ENCODE assay signal across 1 cellular context in the genomic region with DNA sequence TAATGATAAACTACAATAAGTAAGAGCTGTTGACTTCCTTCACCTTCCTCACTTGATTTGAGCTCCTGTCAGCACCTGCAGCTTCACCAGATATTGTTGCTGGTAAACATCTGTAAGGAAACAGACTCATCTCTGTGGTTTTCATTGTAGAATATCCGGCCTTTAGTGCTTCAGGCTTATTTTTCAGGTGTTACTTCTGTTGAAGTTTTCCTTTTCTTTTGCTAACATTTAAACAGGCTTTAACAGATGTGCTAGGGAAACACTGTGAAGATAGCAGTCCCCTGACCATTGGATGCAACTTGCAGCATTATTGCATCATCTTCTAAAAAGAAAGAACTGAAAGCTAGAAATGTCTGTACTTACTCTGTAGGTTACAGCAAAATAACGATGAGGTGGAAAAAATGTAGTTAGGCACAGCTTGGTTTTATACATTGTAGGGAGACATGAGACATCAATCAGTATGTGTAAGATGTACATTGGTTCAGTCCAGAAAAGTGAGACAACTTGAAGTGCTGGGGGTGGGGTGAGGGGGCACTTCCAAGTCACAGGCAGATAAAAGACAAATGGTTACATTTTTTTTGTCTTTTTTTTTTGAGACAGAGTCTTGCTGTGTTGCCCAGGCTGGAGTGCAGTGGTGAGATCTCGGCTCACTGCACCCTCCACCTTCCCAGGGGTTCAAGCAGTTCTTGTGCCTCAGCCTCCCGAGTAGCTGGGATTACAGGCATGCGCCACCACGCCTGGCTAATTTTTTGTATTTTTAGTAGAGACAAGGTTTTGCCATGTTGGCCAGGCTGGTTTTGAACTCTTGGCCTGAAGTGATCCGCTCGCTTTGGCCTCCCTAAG.
A peak's percentile ranks its signal among the peaks of the same experiment; 100 is the strongest.
TF ChIP-seq lines count a peak whose summit lies in the region.

No MANE protein-coding gene starts in this region.

TF ChIP-seq in liver, 16 proteins besides CTCF, POLR2A, EP300 and RAD21 (continued from another document):
- TF ChIP-seq, protein P1, sequence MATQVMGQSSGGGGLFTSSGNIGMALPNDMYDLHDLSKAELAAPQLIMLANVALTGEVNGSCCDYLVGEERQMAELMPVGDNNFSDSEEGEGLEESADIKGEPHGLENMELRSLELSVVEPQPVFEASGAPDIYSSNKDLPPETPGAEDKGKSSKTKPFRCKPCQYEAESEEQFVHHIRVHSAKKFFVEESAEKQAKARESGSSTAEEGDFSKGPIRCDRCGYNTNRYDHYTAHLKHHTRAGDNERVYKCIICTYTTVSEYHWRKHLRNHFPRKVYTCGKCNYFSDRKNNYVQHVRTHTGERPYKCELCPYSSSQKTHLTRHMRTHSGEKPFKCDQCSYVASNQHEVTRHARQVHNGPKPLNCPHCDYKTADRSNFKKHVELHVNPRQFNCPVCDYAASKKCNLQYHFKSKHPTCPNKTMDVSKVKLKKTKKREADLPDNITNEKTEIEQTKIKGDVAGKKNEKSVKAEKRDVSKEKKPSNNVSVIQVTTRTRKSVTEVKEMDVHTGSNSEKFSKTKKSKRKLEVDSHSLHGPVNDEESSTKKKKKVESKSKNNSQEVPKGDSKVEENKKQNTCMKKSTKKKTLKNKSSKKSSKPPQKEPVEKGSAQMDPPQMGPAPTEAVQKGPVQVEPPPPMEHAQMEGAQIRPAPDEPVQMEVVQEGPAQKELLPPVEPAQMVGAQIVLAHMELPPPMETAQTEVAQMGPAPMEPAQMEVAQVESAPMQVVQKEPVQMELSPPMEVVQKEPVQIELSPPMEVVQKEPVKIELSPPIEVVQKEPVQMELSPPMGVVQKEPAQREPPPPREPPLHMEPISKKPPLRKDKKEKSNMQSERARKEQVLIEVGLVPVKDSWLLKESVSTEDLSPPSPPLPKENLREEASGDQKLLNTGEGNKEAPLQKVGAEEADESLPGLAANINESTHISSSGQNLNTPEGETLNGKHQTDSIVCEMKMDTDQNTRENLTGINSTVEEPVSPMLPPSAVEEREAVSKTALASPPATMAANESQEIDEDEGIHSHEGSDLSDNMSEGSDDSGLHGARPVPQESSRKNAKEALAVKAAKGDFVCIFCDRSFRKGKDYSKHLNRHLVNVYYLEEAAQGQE (IDR thresholded peaks at IDR 0.05), result no peak
- no peak for TF ChIP-seq HNF4G (IDR thresholded peaks at IDR 0.05)
- TF ChIP-seq TAF1 (conservative IDR thresholded peaks at IDR 0.05), result no peak
- TF ChIP-seq, protein P2, sequence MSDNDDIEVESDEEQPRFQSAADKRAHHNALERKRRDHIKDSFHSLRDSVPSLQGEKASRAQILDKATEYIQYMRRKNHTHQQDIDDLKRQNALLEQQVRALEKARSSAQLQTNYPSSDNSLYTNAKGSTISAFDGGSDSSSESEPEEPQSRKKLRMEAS (IDR thresholded peaks at IDR 0.05), result no peak
- peak in 1 of 2 donors; percentile 26 for TF ChIP-seq HNF4A (conservative IDR thresholded peaks at IDR 0.05)
